9 cellular contexts compared by ENCODE assay signal in the genomic region with DNA sequence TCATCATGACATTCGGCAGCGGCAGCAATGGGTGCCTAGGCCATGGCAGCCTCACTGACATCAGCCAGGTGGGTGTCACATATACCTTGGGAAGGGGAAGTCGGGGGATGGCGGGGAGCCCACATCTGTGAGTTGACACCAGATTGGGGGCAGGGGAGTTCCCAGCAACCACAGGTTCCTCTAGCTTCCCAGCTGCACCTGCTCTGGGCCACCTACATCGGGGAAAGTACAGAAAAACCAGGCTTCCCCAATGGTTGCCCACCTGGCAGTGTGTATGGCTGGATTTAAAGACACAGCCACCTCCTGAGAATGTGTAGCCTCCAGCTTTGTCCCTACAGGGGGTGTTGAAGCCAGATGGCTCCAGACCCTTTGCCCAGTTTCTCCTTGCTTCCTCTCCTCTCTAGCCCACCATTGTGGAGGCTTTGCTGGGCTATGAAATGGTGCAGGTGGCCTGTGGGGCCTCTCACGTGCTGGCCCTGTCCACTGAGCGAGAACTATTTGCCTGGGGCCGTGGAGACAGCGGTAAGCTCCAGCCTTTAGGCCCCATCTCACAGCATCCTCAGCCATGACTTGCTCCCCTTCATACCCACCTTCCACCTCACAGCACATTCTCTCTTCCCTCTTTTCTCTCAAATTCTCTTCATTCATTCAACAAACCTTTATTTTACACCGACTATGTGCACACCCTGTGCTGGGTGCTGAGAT. TPM values are rescaled to one million over a fixed set of nuclear protein-coding genes. Genes with fewer than 3 reads are reported as not detected.
A peak's percentile ranks its signal among the peaks of the same experiment; 100 is the strongest.
DNase-seq lines count a peak whose midpoint lies in the region; ATAC-seq, FAIRE-seq and TF ChIP-seq lines count a peak whose summit lies in the region.
"Had no signal": no experiment of that assay in that cellular context is flagged by ENCODE, and none has a peak within 500 bp of the region (broad histone marks: within the 10 kb centered on the region; RNA-seq: fewer than 3 reads in every experiment).

No MANE protein-coding gene starts in this region.

- H3K27me3 Mint-ChIP-seq in IgD-negative memory B cell = peaks cover 5% of the 10 kb centered on the region
- H3K27me3 Mint-ChIP-seq in activated T-helper 17 cell treated with anti-CD3 and anti-CD28 coated beads, Interleukin-2, amount 50 U/mL, for 72 hours = no peaks in the 10 kb centered on the region

- H3K36me3 Mint-ChIP-seq in IgD-negative memory B cell = peaks cover 8% of the 10 kb centered on the region
- peaks cover 8% of the 10 kb centered on the region for H3K36me3 Mint-ChIP-seq in activated T-helper 17 cell treated with anti-CD3 and anti-CD28 coated beads, Interleukin-2, amount 50 U/mL, for 72 hours (ENCODE audit: low read depth)

- H3K27ac Mint-ChIP-seq in IgD-negative memory B cell = peak overlapping the region; percentile 97 to 100 (median 100)
- peak overlapping the region; percentile 66 for H3K27ac Mint-ChIP-seq in activated T-helper 17 cell treated with anti-CD3 and anti-CD28 coated beads, Interleukin-2, amount 50 U/mL, for 72 hours

- FAIRE-seq in GM12891 (lab: Jason Lieb, UNC) = peak; percentile 82
- FAIRE-seq: HTR-8/SVneo had no signal

- peak overlapping the region; percentile 80 to 93 (median 88) for H3K4me3 Mint-ChIP-seq in IgD-negative memory B cell
- H3K4me3 Mint-ChIP-seq in activated T-helper 17 cell treated with anti-CD3 and anti-CD28 coated beads, Interleukin-2, amount 50 U/mL, for 72 hours = peak overlapping the region; percentile 60

- TF ChIP-seq POLR2A in GM12891 (IDR thresholded peaks at IDR 0.05; ENCODE audit: low read depth, low read length) = 0 out of 2 replicates have a peak, but pooled peaks have one; percentile 33

- H3K9me3 Mint-ChIP-seq in IgD-negative memory B cell = no peaks in the 10 kb centered on the region
- no peaks in the 10 kb centered on the region for H3K9me3 Mint-ChIP-seq in activated T-helper 17 cell treated with anti-CD3 and anti-CD28 coated beads, Interleukin-2, amount 50 U/mL, for 72 hours

- no peak for DNase-seq in GM12891 (ENCODE audit: insufficient read length, low spot score)
- DNase-seq in stimulated activated CD4-positive, alpha-beta T cell treated with anti-CD3 and anti-CD28 coated beads, Interleukin-2, amount 100 ng/mL, for 24 hours = peak; percentile 55 to 56
- no peak for DNase-seq in NOMO-1 (lab: John Stamatoyannopoulos, UW; ENCODE audit: unreplicated experiment in 2 of 2)
- no peak for DNase-seq in pons (ENCODE audit: low spot score)
- no peak for DNase-seq in cerebellum (ENCODE audit: low spot score)
- DNase-seq in DMS153 treated with DMSO at 0.1 percent for 48 hours (lab: John Stamatoyannopoulos, UW; ENCODE audit: unreplicated experiment) = no peak

- peaks cover 27 to 49% (median 41%) of the 10 kb centered on the region in 3 donors for H3K4me1 Mint-ChIP-seq in IgD-negative memory B cell
- H3K4me1 Mint-ChIP-seq in activated T-helper 17 cell treated with anti-CD3 and anti-CD28 coated beads, Interleukin-2, amount 50 U/mL, for 72 hours = peaks cover 12% of the 10 kb centered on the region

- ATAC-seq in activated T-helper 17 cell treated with anti-CD3 and anti-CD28 coated beads, Interleukin-2, amount 50 U/mL, for 72 hours (replicated peaks) = peak; percentile 54

TF ChIP-seq in GM12891, 5 proteins besides CTCF, POLR2A, EP300 and RAD21:
- TF ChIP-seq PAX5 (IDR thresholded peaks at IDR 0.05; ENCODE audit: insufficient read depth, low read length, severe bottlenecking) (peak; percentile 16), POU2F2 (IDR thresholded peaks at IDR 0.05; ENCODE audit: low read depth, low read length) (peak; percentile 79), SPI1 (IDR thresholded peaks at IDR 0.05; ENCODE audit: low read depth, low read length) (peak; percentile 80), TAF1 (IDR thresholded peaks at IDR 0.05; ENCODE audit: low read depth, low read length) (0 out of 2 replicates have a peak, but pooled peaks have one; percentile 10), POLR2AphosphoS5 (IDR thresholded peaks at IDR 0.05; ENCODE audit: low read depth, low read length) (no peak; the same call in 1 of the 2 replicates)

RNA-seq across cellular contexts. Expression of gene TRAF4, which starts 5.0 kb away (rescaled TPM):
- polyA plus RNA-seq in GM12891 (2012; ENCODE audit: low read depth, missing spikeins) = 99.4 TPM
- polyA plus RNA-seq in IgD-negative memory B cell = 13.8 TPM
- 100 to 1,000 TPM in 1 of 2 donors, 10 to 100 TPM in 1; 78.4 to 181 TPM for total RNA-seq in activated T-helper 17 cell treated with anti-CD3 and anti-CD28 coated beads, Interleukin-2, amount 50 U/mL, for 72 hours
- total RNA-seq in cerebellum = 32.8 TPM

RNA-seq across cellular contexts. Expression of gene NEK8, which starts 10.2 kb away (rescaled TPM):
- polyA plus RNA-seq in GM12891 (2012; ENCODE audit: low read depth, missing spikeins) = 7.2 TPM
- polyA plus RNA-seq in IgD-negative memory B cell = 18.6 TPM
- total RNA-seq in activated T-helper 17 cell treated with anti-CD3 and anti-CD28 coated beads, Interleukin-2, amount 50 U/mL, for 72 hours = 1 to 10 TPM; 4.9 to 9.2 TPM
- 2.2 TPM for total RNA-seq in cerebellum

RNA-seq across cellular contexts. Expression of gene TLCD1, which starts 12.8 kb away (rescaled TPM):
- 10.3 TPM for polyA plus RNA-seq in GM12891 (2012; ENCODE audit: low read depth, missing spikeins)
- 0.49 TPM for polyA plus RNA-seq in IgD-negative memory B cell
- 10 to 100 TPM in 1 of 2 donors, 1 to 10 TPM in 1; 4.8 to 13.4 TPM for total RNA-seq in activated T-helper 17 cell treated with anti-CD3 and anti-CD28 coated beads, Interleukin-2, amount 50 U/mL, for 72 hours
- total RNA-seq in cerebellum = 1.5 TPM

RNA-seq across cellular contexts. Expression of gene RPL23A, which starts 19.0 kb away (rescaled TPM):
- polyA plus RNA-seq in GM12891 (2012; ENCODE audit: low read depth, missing spikeins) = 3,809 TPM
- 6,180 TPM for polyA plus RNA-seq in IgD-negative memory B cell
- 1,000 to 10,000 TPM; 2,238 to 2,546 TPM for total RNA-seq in activated T-helper 17 cell treated with anti-CD3 and anti-CD28 coated beads, Interleukin-2, amount 50 U/mL, for 72 hours
- 170 TPM for total RNA-seq in cerebellum

RNA-seq across cellular contexts. Expression of gene RAB34, which starts 21.2 kb away (rescaled TPM):
- polyA plus RNA-seq in GM12891 (2012; ENCODE audit: low read depth, missing spikeins) = 5.3 TPM
- 6.7 TPM for polyA plus RNA-seq in IgD-negative memory B cell
- total RNA-seq in activated T-helper 17 cell treated with anti-CD3 and anti-CD28 coated beads, Interleukin-2, amount 50 U/mL, for 72 hours = 10 to 100 TPM in 1 of 2 donors, 1 to 10 TPM in 1; 4.1 to 22.4 TPM
- total RNA-seq in cerebellum = 17.4 TPM

Comparison
In these comparisons a context has a peak if more than half of its experiments do, and no peak if none do; other contexts are left out.
1. DNase-seq: peak in stimulated activated CD4-positive, alpha-beta T cell treated with anti-CD3 and anti-CD28 coated beads, Interleukin-2, amount 100 ng/mL, for 24 hours (2 of 2); none in GM12891 (single experiment), NOMO-1 (0 of 2), pons (single experiment), cerebellum (single experiment) and DMS153 treated with DMSO at 0.1 percent for 48 hours (single experiment).